In genomic region chr11:69122642-69123431, GRCh38 we compare ENCODE assay signal across 8 cellular contexts. TPM values are rescaled to one million over a fixed set of nuclear protein-coding genes. Genes with fewer than 3 reads are reported as not detected.
DNase-seq lines count a peak whose midpoint lies in the region; TF ChIP-seq lines count a peak whose summit lies in the region.

No MANE protein-coding gene starts in this region.

- H3K27me3 Mint-ChIP-seq in nephron (ENCODE audit: low read depth): no peaks in the 10 kb centered on the region

- H3K4me3 Mint-ChIP-seq in nephron: no peak overlapping the region

- no peaks in the 10 kb centered on the region for H3K27me3 ChIP-seq in esophagus (ENCODE audit: control insufficient read depth in 1 of 2, insufficient read depth in 2 of 2, low read length in 2 of 2)
- H3K27me3 ChIP-seq in thyroid gland: no peaks in the 10 kb centered on the region
- H3K27me3 ChIP-seq in vagina: no peaks in the 10 kb centered on the region

- H3K27ac Mint-ChIP-seq in nephron: peak overlapping the region; percentile 46 to 77 (median 61)

- H3K27ac ChIP-seq in esophagus (ENCODE audit: low read depth in 2 of 2, low read length in 1 of 2) (peak overlapping the region; percentile 89 to 92), thyroid gland (peak overlapping the region; percentile 84 to 93 (median 93)), vagina (no peak overlapping the region)

- H3K4me3 ChIP-seq in esophagus (ENCODE audit: low read depth in 1 of 2, low read length in 2 of 2) (peak overlapping the region in 1 of 2 donors; percentile 3), thyroid gland (replicated peaks in 1 of 3) (no peak overlapping the region), vagina (no peak overlapping the region)

- WGBS in esophagus, 2 donors: 10 to 14% methylated on average over 26 of the region's 26 CpGs
- WGBS in thyroid gland, 2 donors: 7 to 16% methylated on average over 11 to 15 of the region's 26 CpGs

- intact Hi-C loops in thyroid gland (cut with DNase I): no loop called here
- intact Hi-C loops in vagina (cut with DNase I): no loop called here

- H3K9me3 ChIP-seq in esophagus (ENCODE audit: control insufficient read depth in 2 of 2, insufficient read depth in 1 of 2, low read depth in 1 of 2, low read length in 1 of 2) (peaks cover 0 to 4% of the 10 kb centered on the region in 2 donors), thyroid gland (no peaks in the 10 kb centered on the region), vagina (no peaks in the 10 kb centered on the region)

- DNase-seq in COLO668 (lab: John Stamatoyannopoulos, UW; ENCODE audit: unreplicated experiment) (peak; percentile 63), NCI-H146 (lab: John Stamatoyannopoulos, UW) (peak; percentile 54), thyroid gland (peak; percentile 96 to 98), vagina (ENCODE audit: extremely low spot score in 2 of 2) (no peak), NCI-H2029 treated with DMSO at 0.1 percent for 48 hours (lab: John Stamatoyannopoulos, UW) (no peak)
- DNase-seq in activated CD8-positive, alpha-beta memory T cell treated with anti-CD3 and anti-CD28 coated beads, Interleukin-2, amount 50 U/mL, for 48 hours: peak; percentile 85

- no peaks in the 10 kb centered on the region for H3K36me3 Mint-ChIP-seq in nephron (ENCODE audit: low read depth)

- H3K36me3 ChIP-seq in esophagus (ENCODE audit: control insufficient read depth in 2 of 2, insufficient read depth in 2 of 2, low read length in 1 of 2) (no peaks in the 10 kb centered on the region), thyroid gland (no peaks in the 10 kb centered on the region), vagina (no peaks in the 10 kb centered on the region)

- TF ChIP-seq CTCF in nephron (IDR thresholded peaks at IDR 0.05; ENCODE audit: unreplicated experiment in 3 of 3): no peak
- no peak for TF ChIP-seq CTCF in thyroid gland (IDR thresholded peaks at IDR 0.05)
- no peak for TF ChIP-seq CTCF in vagina (IDR thresholded peaks at IDR 0.05)

- H3K4me1 ChIP-seq in esophagus (ENCODE audit: control insufficient read depth in 2 of 2, insufficient read depth in 2 of 2, low read length in 1 of 2) (peaks cover 15 to 29% of the 10 kb centered on the region in 2 donors), thyroid gland (peaks cover 17 to 24% of the 10 kb centered on the region in 2 donors), vagina (peaks cover 26% of the 10 kb centered on the region)

- TF ChIP-seq POLR2A in thyroid gland (IDR thresholded peaks at IDR 0.05) (peak in 1 of 2 donors; percentile 56), vagina (IDR thresholded peaks at IDR 0.05) (no peak)

- H3K9me3 Mint-ChIP-seq in nephron: peaks cover under 1% of the 10 kb centered on the region

- peaks cover 5% of the 10 kb centered on the region for H3K4me1 Mint-ChIP-seq in nephron

RNA-seq across cellular contexts. Expression of gene SMIM38, which starts 32.9 kb away (rescaled TPM):
- under 1 TPM; 0.08 to 0.11 TPM for polyA plus RNA-seq in esophagus
- total RNA-seq in thyroid gland: 1 to 10 TPM in 2 of 4 donors, under 1 TPM in 1, not detected in 1; 0.45 to 2.3 (median 2.0) TPM
- 0.74 TPM for total RNA-seq in vagina

Comparison
In these comparisons a context has a peak if more than half of its experiments do, and no peak if none do; other contexts are left out.
1. DNase-seq: peak in COLO668 (single experiment), NCI-H146 (single experiment), activated CD8-positive, alpha-beta memory T cell treated with anti-CD3 and anti-CD28 coated beads, Interleukin-2, amount 50 U/mL, for 48 hours (single experiment) and thyroid gland (2 of 2); none in vagina (0 of 2) and NCI-H2029 treated with DMSO at 0.1 percent for 48 hours (single experiment).